ENCODE assay signal across 1 cellular context in the genomic region with DNA sequence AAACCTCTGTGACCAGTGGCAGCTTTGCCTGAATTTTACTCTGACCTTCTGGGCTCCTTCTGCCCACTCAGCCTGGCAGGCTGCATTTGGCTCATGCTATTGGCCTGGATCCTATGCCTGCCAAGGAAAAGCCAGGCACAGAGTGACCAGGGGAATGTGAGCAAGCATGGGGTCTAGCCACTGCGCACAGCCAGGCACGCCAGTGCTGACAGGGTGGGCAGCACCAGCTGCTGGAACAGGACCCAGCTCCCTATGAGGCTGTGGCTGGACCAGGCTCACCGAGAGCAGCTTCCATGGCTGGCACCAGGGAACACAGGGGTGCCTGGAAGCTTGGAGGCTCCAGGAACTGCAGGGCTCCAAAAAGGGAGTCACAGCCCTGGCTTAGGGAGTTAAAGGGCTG.
TF ChIP-seq lines count a peak whose summit lies in the region.

No MANE protein-coding gene starts in this region.

TF ChIP-seq in GM23338, 12 proteins besides CTCF, POLR2A, EP300 and RAD21:
- TF ChIP-seq, protein P1, sequence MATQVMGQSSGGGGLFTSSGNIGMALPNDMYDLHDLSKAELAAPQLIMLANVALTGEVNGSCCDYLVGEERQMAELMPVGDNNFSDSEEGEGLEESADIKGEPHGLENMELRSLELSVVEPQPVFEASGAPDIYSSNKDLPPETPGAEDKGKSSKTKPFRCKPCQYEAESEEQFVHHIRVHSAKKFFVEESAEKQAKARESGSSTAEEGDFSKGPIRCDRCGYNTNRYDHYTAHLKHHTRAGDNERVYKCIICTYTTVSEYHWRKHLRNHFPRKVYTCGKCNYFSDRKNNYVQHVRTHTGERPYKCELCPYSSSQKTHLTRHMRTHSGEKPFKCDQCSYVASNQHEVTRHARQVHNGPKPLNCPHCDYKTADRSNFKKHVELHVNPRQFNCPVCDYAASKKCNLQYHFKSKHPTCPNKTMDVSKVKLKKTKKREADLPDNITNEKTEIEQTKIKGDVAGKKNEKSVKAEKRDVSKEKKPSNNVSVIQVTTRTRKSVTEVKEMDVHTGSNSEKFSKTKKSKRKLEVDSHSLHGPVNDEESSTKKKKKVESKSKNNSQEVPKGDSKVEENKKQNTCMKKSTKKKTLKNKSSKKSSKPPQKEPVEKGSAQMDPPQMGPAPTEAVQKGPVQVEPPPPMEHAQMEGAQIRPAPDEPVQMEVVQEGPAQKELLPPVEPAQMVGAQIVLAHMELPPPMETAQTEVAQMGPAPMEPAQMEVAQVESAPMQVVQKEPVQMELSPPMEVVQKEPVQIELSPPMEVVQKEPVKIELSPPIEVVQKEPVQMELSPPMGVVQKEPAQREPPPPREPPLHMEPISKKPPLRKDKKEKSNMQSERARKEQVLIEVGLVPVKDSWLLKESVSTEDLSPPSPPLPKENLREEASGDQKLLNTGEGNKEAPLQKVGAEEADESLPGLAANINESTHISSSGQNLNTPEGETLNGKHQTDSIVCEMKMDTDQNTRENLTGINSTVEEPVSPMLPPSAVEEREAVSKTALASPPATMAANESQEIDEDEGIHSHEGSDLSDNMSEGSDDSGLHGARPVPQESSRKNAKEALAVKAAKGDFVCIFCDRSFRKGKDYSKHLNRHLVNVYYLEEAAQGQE (IDR thresholded peaks at IDR 0.05; ENCODE audit: unreplicated experiment): no peak
- no peak for TF ChIP-seq POLR2AphosphoS5 (IDR thresholded peaks at IDR 0.05; ENCODE audit: low read depth)
- TF ChIP-seq, protein P2, sequence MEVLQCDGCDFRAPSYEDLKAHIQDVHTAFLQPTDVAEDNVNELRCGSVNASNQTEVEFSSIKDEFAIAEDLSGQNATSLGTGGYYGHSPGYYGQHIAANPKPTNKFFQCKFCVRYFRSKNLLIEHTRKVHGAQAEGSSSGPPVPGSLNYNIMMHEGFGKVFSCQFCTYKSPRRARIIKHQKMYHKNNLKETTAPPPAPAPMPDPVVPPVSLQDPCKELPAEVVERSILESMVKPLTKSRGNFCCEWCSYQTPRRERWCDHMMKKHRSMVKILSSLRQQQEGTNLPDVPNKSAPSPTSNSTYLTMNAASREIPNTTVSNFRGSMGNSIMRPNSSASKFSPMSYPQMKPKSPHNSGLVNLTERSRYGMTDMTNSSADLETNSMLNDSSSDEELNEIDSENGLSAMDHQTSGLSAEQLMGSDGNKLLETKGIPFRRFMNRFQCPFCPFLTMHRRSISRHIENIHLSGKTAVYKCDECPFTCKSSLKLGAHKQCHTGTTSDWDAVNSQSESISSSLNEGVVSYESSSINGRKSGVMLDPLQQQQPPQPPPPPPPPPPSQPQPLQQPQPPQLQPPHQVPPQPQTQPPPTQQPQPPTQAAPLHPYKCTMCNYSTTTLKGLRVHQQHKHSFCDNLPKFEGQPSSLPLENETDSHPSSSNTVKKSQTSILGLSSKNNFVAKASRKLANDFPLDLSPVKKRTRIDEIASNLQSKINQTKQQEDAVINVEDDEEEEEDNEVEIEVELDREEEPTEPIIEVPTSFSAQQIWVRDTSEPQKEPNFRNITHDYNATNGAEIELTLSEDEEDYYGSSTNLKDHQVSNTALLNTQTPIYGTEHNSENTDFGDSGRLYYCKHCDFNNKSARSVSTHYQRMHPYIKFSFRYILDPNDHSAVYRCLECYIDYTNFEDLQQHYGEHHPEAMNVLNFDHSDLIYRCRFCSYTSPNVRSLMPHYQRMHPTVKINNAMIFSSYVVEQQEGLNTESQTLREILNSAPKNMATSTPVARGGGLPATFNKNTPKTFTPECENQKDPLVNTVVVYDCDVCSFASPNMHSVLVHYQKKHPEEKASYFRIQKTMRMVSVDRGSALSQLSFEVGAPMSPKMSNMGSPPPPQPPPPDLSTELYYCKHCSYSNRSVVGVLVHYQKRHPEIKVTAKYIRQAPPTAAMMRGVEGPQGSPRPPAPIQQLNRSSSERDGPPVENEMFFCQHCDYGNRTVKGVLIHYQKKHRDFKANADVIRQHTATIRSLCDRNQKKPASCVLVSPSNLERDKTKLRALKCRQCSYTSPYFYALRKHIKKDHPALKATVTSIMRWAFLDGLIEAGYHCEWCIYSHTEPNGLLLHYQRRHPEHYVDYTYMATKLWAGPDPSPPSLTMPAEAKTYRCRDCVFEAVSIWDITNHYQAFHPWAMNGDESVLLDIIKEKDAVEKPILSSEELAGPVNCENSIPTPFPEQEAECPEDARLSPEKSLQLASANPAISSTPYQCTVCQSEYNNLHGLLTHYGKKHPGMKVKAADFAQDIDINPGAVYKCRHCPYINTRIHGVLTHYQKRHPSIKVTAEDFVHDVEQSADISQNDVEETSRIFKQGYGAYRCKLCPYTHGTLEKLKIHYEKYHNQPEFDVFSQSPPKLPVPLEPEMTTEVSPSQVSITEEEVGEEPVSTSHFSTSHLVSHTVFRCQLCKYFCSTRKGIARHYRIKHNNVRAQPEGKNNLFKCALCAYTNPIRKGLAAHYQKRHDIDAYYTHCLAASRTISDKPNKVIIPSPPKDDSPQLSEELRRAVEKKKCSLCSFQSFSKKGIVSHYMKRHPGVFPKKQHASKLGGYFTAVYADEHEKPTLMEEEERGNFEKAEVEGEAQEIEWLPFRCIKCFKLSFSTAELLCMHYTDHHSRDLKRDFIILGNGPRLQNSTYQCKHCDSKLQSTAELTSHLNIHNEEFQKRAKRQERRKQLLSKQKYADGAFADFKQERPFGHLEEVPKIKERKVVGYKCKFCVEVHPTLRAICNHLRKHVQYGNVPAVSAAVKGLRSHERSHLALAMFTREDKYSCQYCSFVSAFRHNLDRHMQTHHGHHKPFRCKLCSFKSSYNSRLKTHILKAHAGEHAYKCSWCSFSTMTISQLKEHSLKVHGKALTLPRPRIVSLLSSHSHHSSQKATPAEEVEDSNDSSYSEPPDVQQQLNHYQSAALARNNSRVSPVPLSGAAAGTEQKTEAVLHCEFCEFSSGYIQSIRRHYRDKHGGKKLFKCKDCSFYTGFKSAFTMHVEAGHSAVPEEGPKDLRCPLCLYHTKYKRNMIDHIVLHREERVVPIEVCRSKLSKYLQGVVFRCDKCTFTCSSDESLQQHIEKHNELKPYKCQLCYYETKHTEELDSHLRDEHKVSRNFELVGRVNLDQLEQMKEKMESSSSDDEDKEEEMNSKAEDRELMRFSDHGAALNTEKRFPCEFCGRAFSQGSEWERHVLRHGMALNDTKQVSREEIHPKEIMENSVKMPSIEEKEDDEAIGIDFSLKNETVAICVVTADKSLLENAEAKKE (CRISPR knock-in tag; IDR thresholded peaks at IDR 0.05): no peak
- no peak for TF ChIP-seq JUNB (IDR thresholded peaks at IDR 0.05; ENCODE audit: unreplicated experiment)
- TF ChIP-seq CREB1 (CRISPR knock-in tag; IDR thresholded peaks at IDR 0.05; ENCODE audit: low read depth): no peak
- no peak for TF ChIP-seq NANOG (IDR thresholded peaks at IDR 0.05; ENCODE audit: borderline replicate concordance)
- TF ChIP-seq, protein P3, sequence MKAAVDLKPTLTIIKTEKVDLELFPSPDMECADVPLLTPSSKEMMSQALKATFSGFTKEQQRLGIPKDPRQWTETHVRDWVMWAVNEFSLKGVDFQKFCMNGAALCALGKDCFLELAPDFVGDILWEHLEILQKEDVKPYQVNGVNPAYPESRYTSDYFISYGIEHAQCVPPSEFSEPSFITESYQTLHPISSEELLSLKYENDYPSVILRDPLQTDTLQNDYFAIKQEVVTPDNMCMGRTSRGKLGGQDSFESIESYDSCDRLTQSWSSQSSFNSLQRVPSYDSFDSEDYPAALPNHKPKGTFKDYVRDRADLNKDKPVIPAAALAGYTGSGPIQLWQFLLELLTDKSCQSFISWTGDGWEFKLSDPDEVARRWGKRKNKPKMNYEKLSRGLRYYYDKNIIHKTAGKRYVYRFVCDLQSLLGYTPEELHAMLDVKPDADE (IDR thresholded peaks at IDR 0.05): no peak
